Comparison of ENCODE assay signal across 8 cellular contexts in genomic region chr1:153670257-153670858, GRCh38. TPM values are rescaled to one million over a fixed set of nuclear protein-coding genes. Genes with fewer than 3 reads are reported as not detected.
A peak's percentile ranks its signal among the peaks of the same experiment; 100 is the strongest.
DNase-seq lines count a peak whose midpoint lies in the region; ATAC-seq, FAIRE-seq and TF ChIP-seq lines count a peak whose summit lies in the region.

No MANE protein-coding gene starts in this region.

- H3K79me1 ChIP-seq in IMR-90 (ENCODE audit: low read depth in 1 of 2, low read length in 2 of 2): peaks cover 12 to 23% of the 10 kb centered on the region in 2 experiments; a peak in 1 of 4 replicates

- intact Hi-C loops in IMR-90 (cut with micrococcal nuclease) (loop anchor here (2.0 to 5.0 kb wide), 4 partner anchors 98 to 737 kb away; partner anchors contain the start of gene IL6R), endothelial cell of umbilical vein (cut with micrococcal nuclease) (loop anchor here (5.0 kb wide), 1 partner anchor 38 kb away; the partner anchor contains the start of gene CHTOP)

- peaks cover 36% of the 10 kb centered on the region for H3K79me2 ChIP-seq in endothelial cell of umbilical vein (ENCODE audit: control insufficient read depth, insufficient read depth, low read length)
- peaks cover 38% of the 10 kb centered on the region for H3K79me2 ChIP-seq in osteoblast (ENCODE audit: insufficient read depth, low read length)

- H3K36me3 ChIP-seq in ES-I3 (ENCODE audit: insufficient read depth, low read length) (peaks cover 34% of the 10 kb centered on the region), IMR-90 (ENCODE audit: control insufficient read depth, insufficient read depth, low read length) (peaks cover 30% of the 10 kb centered on the region), endothelial cell of umbilical vein (ENCODE audit: control insufficient read depth in 2 of 2, extremely low read depth in 1 of 2, insufficient read depth in 2 of 2, low read length in 2 of 2) (peaks cover 24 to 25% of the 10 kb centered on the region in 2 experiments), osteoblast (ENCODE audit: insufficient read depth, low read length) (peaks cover 44% of the 10 kb centered on the region)

- peak overlapping the region; percentile 91 for H2AK5ac ChIP-seq in IMR-90 (ENCODE audit: low read depth, low read length)

- H3K27me3 ChIP-seq in IMR-90 (ENCODE audit: control insufficient read depth, insufficient read depth, low read length) (no peaks in the 10 kb centered on the region), endothelial cell of umbilical vein (ENCODE audit: control insufficient read depth in 2 of 2, insufficient read depth in 2 of 2, low read length in 2 of 2) (no peaks in the 10 kb centered on the region), osteoblast (ENCODE audit: insufficient read depth, low read length) (no peaks in the 10 kb centered on the region)

- DNase-seq in IMR-90 (no peak), endothelial cell of umbilical vein (ENCODE audit: low read depth, low spot score) (no peak), osteoblast (ENCODE audit: insufficient read length, low spot score, missing footprints) (peak; percentile 26), NCI-H446 treated with DMSO at 0.1 percent for 48 hours (lab: John Stamatoyannopoulos, UW) (no peak), LoVo (ENCODE audit: low spot score) (no peak), kidney tubule cell (ENCODE audit: low spot score) (no peak)
- DNase-seq in effector CD4-positive, alpha-beta T cell: no peak

- H3K4me1 ChIP-seq in ES-I3 (ENCODE audit: insufficient read depth, low read length) (no peaks in the 10 kb centered on the region), IMR-90 (ENCODE audit: control insufficient read depth, insufficient read depth, low read length) (peaks cover 1% of the 10 kb centered on the region; the same call in 1 of the 2 replicates), endothelial cell of umbilical vein (ENCODE audit: control insufficient read depth, extremely low read depth, insufficient read depth, low read length) (peaks cover 11% of the 10 kb centered on the region), osteoblast (ENCODE audit: insufficient read depth, low read length) (peaks cover 12% of the 10 kb centered on the region)

- H3K9ac ChIP-seq in ES-I3 (ENCODE audit: low read depth, low read length): peak overlapping the region; percentile 95
- peak overlapping the region; percentile 83 for H3K9ac ChIP-seq in IMR-90 (ENCODE audit: low read depth, low read length)
- H3K9ac ChIP-seq in endothelial cell of umbilical vein (replicated peaks; ENCODE audit: extremely low read depth, insufficient read depth, low read length): peak overlapping the region; percentile 98

- peak overlapping the region; percentile 43 to 92 for H4K8ac ChIP-seq in IMR-90 (ENCODE audit: low read depth in 2 of 2, low read length in 2 of 2)

- H4K5ac ChIP-seq in IMR-90 (ENCODE audit: low read depth, low read length): peak overlapping the region; percentile 41

- peak overlapping the region; percentile 90 for H2AFZ ChIP-seq in IMR-90 (replicated peaks; ENCODE audit: low read length, poor library complexity)
- H2AFZ ChIP-seq in endothelial cell of umbilical vein (ENCODE audit: low read depth, low read length): peak overlapping the region; percentile 28
- peak overlapping the region; percentile 75 for H2AFZ ChIP-seq in osteoblast (ENCODE audit: low read length)

- peak overlapping the region; percentile 86 for H4K91ac ChIP-seq in IMR-90 (ENCODE audit: insufficient read depth, low read depth, low read length)

- H2AK9ac ChIP-seq in IMR-90 (replicated peaks; ENCODE audit: low read depth, low read length, poor library complexity): peak overlapping the region; percentile 99

- H3K9me1 ChIP-seq in IMR-90 (ENCODE audit: insufficient read depth, low read length) (no peaks in the 10 kb centered on the region), endothelial cell of umbilical vein (replicated peaks; ENCODE audit: control insufficient read depth, extremely low read depth, insufficient read depth, low read length) (no peaks in the 10 kb centered on the region)

- H2BK20ac ChIP-seq in IMR-90 (ENCODE audit: low read depth, low read length): no peak overlapping the region

- peak overlapping the region; percentile 71 for H3K23ac ChIP-seq in IMR-90 (ENCODE audit: low read depth, low read length)

- TF ChIP-seq CTCF in IMR-90 (conservative IDR thresholded peaks at IDR 0.05; ENCODE audit: low read depth, low read length) (no peak), endothelial cell of umbilical vein (IDR thresholded peaks at IDR 0.05; ENCODE audit: extremely low read depth in 1 of 2, insufficient read depth in 1 of 2, low read depth in 1 of 2, low read length in 2 of 2) (no peak), osteoblast (IDR thresholded peaks at IDR 0.05; ENCODE audit: extremely low read depth, low read depth, low read length) (no peak)

- in situ Hi-C loops in IMR-90 (cut with MboI; ENCODE audit: low sequenced_read_pairs): loop anchor here (10.0 kb wide), 1 partner anchor 304 kb away; the partner anchor contains the start of gene JTB

- peak; percentile 8 for ATAC-seq in IMR-90 (ENCODE audit: low read depth)

- dilution Hi-C loops in IMR-90 (cut with HindIII; ENCODE audit: low sequenced_read_pairs, unreplicated experiment): no loop called here
- dilution Hi-C loops in endothelial cell of umbilical vein (cut with MboI; ENCODE audit: extremely low pct_ligation_motif_present, low sequenced_read_pairs): no loop called here

- POLR2A ChIA-PET in IMR-90 (lab: Charles Lee; ENCODE audit: unreplicated experiment) (no interaction called here), endothelial cell of umbilical vein (lab: Charles Lee) (no interaction called here)

- H2BK120ac ChIP-seq in IMR-90 (ENCODE audit: low read depth, low read length): peak overlapping the region; percentile 13; the same call in 1 of the 2 replicates

- CTCF ChIA-PET in IMR-90 (lab: Yijun Ruan, JAX) (no interaction called here), endothelial cell of umbilical vein (lab: Charles Lee) (interaction anchor here (1.3 to 2.0 kb wide), 2 partner anchors 36 to 78 kb away, joined by 3 to 7 read pairs; partner anchors contain the start of gene CHTOP)

- H3K4me2 ChIP-seq in IMR-90 (ENCODE audit: low read depth, low read length) (peak overlapping the region; percentile 85), endothelial cell of umbilical vein (ENCODE audit: insufficient read depth, low read length) (peak overlapping the region; percentile 91), osteoblast (ENCODE audit: insufficient read depth, low read length) (peak overlapping the region; percentile 94)

- H2BK5ac ChIP-seq in IMR-90 (ENCODE audit: low read depth, low read length, poor library complexity, severe bottlenecking): peak overlapping the region; percentile 33

- peak overlapping the region; percentile 11; the same call in 1 of the 2 replicates for H3K18ac ChIP-seq in IMR-90 (ENCODE audit: low read depth, low read length)

- peak overlapping the region; percentile 93 for H3K14ac ChIP-seq in IMR-90 (replicated peaks; ENCODE audit: low read depth, low read length)

- peaks cover 11% of the 10 kb centered on the region; the same call in 1 of the 2 replicates for H4K20me1 ChIP-seq in IMR-90 (ENCODE audit: insufficient read depth, low read length)
- no peaks in the 10 kb centered on the region for H4K20me1 ChIP-seq in endothelial cell of umbilical vein (replicated peaks; ENCODE audit: control insufficient read depth, extremely low read depth, insufficient read depth, low read length)
- H4K20me1 ChIP-seq in osteoblast (ENCODE audit: insufficient read depth, low read length): peaks cover 6% of the 10 kb centered on the region

- WGBS in IMR-90 (ENCODE audit: extremely low coverage in 2 of 2, insufficient read length in 1 of 2), 2 experiments: 3% methylated on average over 11 of the region's 22 CpGs; no CpG with 5 or more reads in 1 of the 2 experiments

- H3K56ac ChIP-seq in IMR-90 (ENCODE audit: extremely low read depth, insufficient read depth, low read length): peak overlapping the region; percentile 89

- BruUV-seq in IMR-90 (replicated peaks; lab: Mats Ljungman, UMichigan): TSS peak; percentile 72
- TSS peak; percentile 61 for BruUV-seq in endothelial cell of umbilical vein (replicated peaks; lab: Mats Ljungman, UMichigan)

- FAIRE-seq in endothelial cell of umbilical vein (lab: Jason Lieb, UNC): peak; percentile 4

- TF ChIP-seq POLR2A in IMR-90 (IDR thresholded peaks at IDR 0.05; ENCODE audit: low read depth, low read length): no peak
- TF ChIP-seq POLR2A in endothelial cell of umbilical vein (IDR thresholded peaks at IDR 0.05; ENCODE audit: low read depth, low read length): no peak

- H3K9me3 ChIP-seq in ES-I3 (ENCODE audit: control insufficient read depth, insufficient read depth, low read length) (no peaks in the 10 kb centered on the region), IMR-90 (ENCODE audit: control insufficient read depth, insufficient read depth, low read length) (no peaks in the 10 kb centered on the region), endothelial cell of umbilical vein (replicated peaks; ENCODE audit: control insufficient read depth, insufficient read depth, low read length) (no peaks in the 10 kb centered on the region), osteoblast (ENCODE audit: low read depth, low read length) (no peaks in the 10 kb centered on the region)

- peak overlapping the region; percentile 61 for H3K27ac ChIP-seq in IMR-90 (ENCODE audit: insufficient read depth, low read length)
- peak overlapping the region; percentile 85 for H3K27ac ChIP-seq in endothelial cell of umbilical vein (ENCODE audit: insufficient read depth, low read depth, low read length)
- peak overlapping the region; percentile 90 for H3K27ac ChIP-seq in osteoblast (ENCODE audit: low read depth, low read length)

- no peak for TF ChIP-seq RAD21 in IMR-90 (IDR thresholded peaks at IDR 0.05; ENCODE audit: low read length)

- no peak overlapping the region for H2BK15ac ChIP-seq in IMR-90 (ENCODE audit: low read depth, low read length)

- H3K4me3 ChIP-seq in IMR-90 (ENCODE audit: insufficient read depth, low read depth, low read length) (peak overlapping the region; percentile 65), endothelial cell of umbilical vein (replicated peaks in 1 of 3; ENCODE audit: insufficient read depth in 1 of 3, low read depth in 1 of 3, low read length in 3 of 3) (peak overlapping the region; percentile 69 to 98 (median 92)), osteoblast (ENCODE audit: insufficient read depth, low read length) (peak overlapping the region; percentile 95)

- peak overlapping the region; percentile 87 for H3K4ac ChIP-seq in IMR-90 (ENCODE audit: low read depth, low read length)

RNA-seq across cellular contexts. Expression of gene ILF2, which starts 0.4 kb away (rescaled TPM):
- total RNA-seq in IMR-90 (2012; rRNA removed) (405 and 504 TPM in 2 replicates), endothelial cell of umbilical vein (271 TPM in 2 replicates), osteoblast (130 and 142 TPM in 2 replicates)
- polyA plus RNA-seq in IMR-90 (2012; rRNA removed) (269 and 273 TPM in 2 replicates), endothelial cell of umbilical vein (289 and 303 TPM in 2 replicates)
- polyA plus RNA-seq in IMR-90 (2012; cell fraction: cytosol; rRNA removed): 87.2 and 161 TPM in 2 replicates
- 43.3 and 169 TPM in 2 replicates for polyA plus RNA-seq in IMR-90 (2012; cell fraction: nucleus; rRNA removed; ENCODE audit: low replicate concordance)
- 391 and 409 TPM in 2 replicates for polyA plus RNA-seq in endothelial cell of umbilical vein (2011; cell fraction: cytosol; rRNA removed)
- polyA plus RNA-seq in endothelial cell of umbilical vein (2011; cell fraction: nucleus; rRNA removed): 309 and 313 TPM in 2 replicates
- 208 and 298 TPM in 2 replicates for polyA plus RNA-seq in endothelial cell of umbilical vein (2012)
- 290 and 300 TPM in 2 replicates for polyA minus RNA-seq in endothelial cell of umbilical vein
- 157 TPM for polyA minus RNA-seq in endothelial cell of umbilical vein (2011; cell fraction: cytosol; rRNA and poly(A)+ RNA removed)
- polyA minus RNA-seq in endothelial cell of umbilical vein (2011; cell fraction: nucleus; rRNA and poly(A)+ RNA removed): 93.8 and 114 TPM in 2 replicates

RNA-seq across cellular contexts. Expression of gene NPR1, which starts 8.1 kb away (rescaled TPM):
- total RNA-seq in IMR-90 (2012; rRNA removed): not detected in 2 replicates
- 0.02 and 0.03 TPM in 2 replicates for polyA plus RNA-seq in IMR-90 (2012; rRNA removed)
- 0.02 TPM in 1 of 2 replicates, not detected in the other for polyA plus RNA-seq in IMR-90 (2012; cell fraction: cytosol; rRNA removed)
- polyA plus RNA-seq in IMR-90 (2012; cell fraction: nucleus; rRNA removed; ENCODE audit: low replicate concordance): 0.08 and 0.09 TPM in 2 replicates
- total RNA-seq in endothelial cell of umbilical vein: 9.8 and 10.5 TPM in 2 replicates
- 13.3 and 13.8 TPM in 2 replicates for polyA plus RNA-seq in endothelial cell of umbilical vein
- polyA plus RNA-seq in endothelial cell of umbilical vein (2011; cell fraction: cytosol; rRNA removed): 7.1 and 10.0 TPM in 2 replicates
- polyA plus RNA-seq in endothelial cell of umbilical vein (2011; cell fraction: nucleus; rRNA removed): 16.7 and 28.0 TPM in 2 replicates
- polyA plus RNA-seq in endothelial cell of umbilical vein (2012): 1.8 and 8.8 TPM in 2 replicates
- polyA minus RNA-seq in endothelial cell of umbilical vein: 20.2 and 21.4 TPM in 2 replicates
- polyA minus RNA-seq in endothelial cell of umbilical vein (2011; cell fraction: cytosol; rRNA and poly(A)+ RNA removed): 45.8 TPM
- 4.1 and 7.5 TPM in 2 replicates for polyA minus RNA-seq in endothelial cell of umbilical vein (2011; cell fraction: nucleus; rRNA and poly(A)+ RNA removed)
- total RNA-seq in osteoblast: under 0.01 TPM in 1 of 2 replicates, not detected in the other

RNA-seq across cellular contexts. Expression of gene SNAPIN, which starts 11.9 kb away (rescaled TPM):
- total RNA-seq in IMR-90 (2012; rRNA removed): 37.2 and 40.9 TPM in 2 replicates
- 37.4 and 39.1 TPM in 2 replicates for polyA plus RNA-seq in IMR-90 (2012; rRNA removed)
- 47.1 and 71.5 TPM in 2 replicates for polyA plus RNA-seq in IMR-90 (2012; cell fraction: cytosol; rRNA removed)
- 16.6 and 34.9 TPM in 2 replicates for polyA plus RNA-seq in IMR-90 (2012; cell fraction: nucleus; rRNA removed; ENCODE audit: low replicate concordance)
- 36.5 and 36.8 TPM in 2 replicates for total RNA-seq in endothelial cell of umbilical vein
- 47.3 and 55.1 TPM in 2 replicates for polyA plus RNA-seq in endothelial cell of umbilical vein
- 53.0 and 57.6 TPM in 2 replicates for polyA plus RNA-seq in endothelial cell of umbilical vein (2011; cell fraction: cytosol; rRNA removed)
- 23.5 and 24.2 TPM in 2 replicates for polyA plus RNA-seq in endothelial cell of umbilical vein (2011; cell fraction: nucleus; rRNA removed)
- polyA plus RNA-seq in endothelial cell of umbilical vein (2012): 28.9 and 31.7 TPM in 2 replicates
- 20.9 and 22.2 TPM in 2 replicates for polyA minus RNA-seq in endothelial cell of umbilical vein
- 25.6 TPM for polyA minus RNA-seq in endothelial cell of umbilical vein (2011; cell fraction: cytosol; rRNA and poly(A)+ RNA removed)
- 9.2 and 12.7 TPM in 2 replicates for polyA minus RNA-seq in endothelial cell of umbilical vein (2011; cell fraction: nucleus; rRNA and poly(A)+ RNA removed)
- total RNA-seq in osteoblast: 53.6 TPM in 2 replicates

RNA-seq across cellular contexts. Expression of gene CHTOP, which starts 36.5 kb away (rescaled TPM):
- total RNA-seq in IMR-90 (2012; rRNA removed): 33.9 and 38.9 TPM in 2 replicates
- 49.3 and 50.8 TPM in 2 replicates for polyA plus RNA-seq in IMR-90 (2012; rRNA removed)
- 35.0 and 80.4 TPM in 2 replicates for polyA plus RNA-seq in IMR-90 (2012; cell fraction: cytosol; rRNA removed)
- polyA plus RNA-seq in IMR-90 (2012; cell fraction: nucleus; rRNA removed; ENCODE audit: low replicate concordance): 34.8 and 95.9 TPM in 2 replicates
- total RNA-seq in endothelial cell of umbilical vein: 72.1 and 74.4 TPM in 2 replicates
- 47.1 and 62.0 TPM in 2 replicates for polyA plus RNA-seq in endothelial cell of umbilical vein
- 50.2 and 51.0 TPM in 2 replicates for polyA plus RNA-seq in endothelial cell of umbilical vein (2011; cell fraction: cytosol; rRNA removed)
- 106 and 115 TPM in 2 replicates for polyA plus RNA-seq in endothelial cell of umbilical vein (2011; cell fraction: nucleus; rRNA removed)
- 42.7 and 46.6 TPM in 2 replicates for polyA plus RNA-seq in endothelial cell of umbilical vein (2012)
- 45.3 and 54.6 TPM in 2 replicates for polyA minus RNA-seq in endothelial cell of umbilical vein
- 38.8 TPM for polyA minus RNA-seq in endothelial cell of umbilical vein (2011; cell fraction: cytosol; rRNA and poly(A)+ RNA removed)
- 107 and 134 TPM in 2 replicates for polyA minus RNA-seq in endothelial cell of umbilical vein (2011; cell fraction: nucleus; rRNA and poly(A)+ RNA removed)
- 38.9 and 40.9 TPM in 2 replicates for total RNA-seq in osteoblast

RNA-seq across cellular contexts. Expression of gene S100A1, which starts 42.1 kb away (rescaled TPM):
- total RNA-seq in IMR-90 (2012; rRNA removed): 0.18 TPM in 1 of 2 replicates, not detected in the other
- polyA plus RNA-seq in IMR-90 (2012; rRNA removed): 0.29 and 0.59 TPM in 2 replicates
- polyA plus RNA-seq in IMR-90 (2012; cell fraction: cytosol; rRNA removed): 1.1 and 1.2 TPM in 2 replicates
- 0.14 and 0.48 TPM in 2 replicates for polyA plus RNA-seq in IMR-90 (2012; cell fraction: nucleus; rRNA removed; ENCODE audit: low replicate concordance)
- total RNA-seq in endothelial cell of umbilical vein: not detected in 2 replicates
- polyA plus RNA-seq in endothelial cell of umbilical vein: not detected in 2 replicates
- polyA plus RNA-seq in endothelial cell of umbilical vein (2011; cell fraction: cytosol; rRNA removed): not detected in 2 replicates
- not detected in 2 replicates for polyA plus RNA-seq in endothelial cell of umbilical vein (2011; cell fraction: nucleus; rRNA removed)
- 0.66 and 1.1 TPM in 2 replicates for polyA plus RNA-seq in endothelial cell of umbilical vein (2012)
- 0.58 TPM in 1 of 2 replicates, not detected in the other for polyA minus RNA-seq in endothelial cell of umbilical vein
- polyA minus RNA-seq in endothelial cell of umbilical vein (2011; cell fraction: cytosol; rRNA and poly(A)+ RNA removed): 1.3 TPM
- not detected in 2 replicates for polyA minus RNA-seq in endothelial cell of umbilical vein (2011; cell fraction: nucleus; rRNA and poly(A)+ RNA removed)
- 0.29 TPM in 1 of 2 replicates, not detected in the other for total RNA-seq in osteoblast

Comparison
In these comparisons a context has a peak if more than half of its experiments do, and no peak if none do; other contexts are left out.
1. H2AFZ ChIP-seq: peak in every context shown above with its lines; median percentile 90 in IMR-90; 75 in osteoblast; 28 in endothelial cell of umbilical vein.
2. RNA of gene NPR1, which starts 8.1 kb away (total RNA-seq): 9.8 to 10.5 TPM in endothelial cell of umbilical vein; not detected in IMR-90 and under 0.01 TPM in osteoblast; every median in the first group is over 10 times any median in the second.
3. Peak in every context shown above with its lines, with median percentiles within 50 percentile points of each other: H3K9ac ChIP-seq, H3K27ac ChIP-seq, H3K4me2 ChIP-seq and H3K4me3 ChIP-seq.